ENCODE assay signal across 15 cellular contexts in genomic region chr6:13359287-13359686, GRCh38. TPM values are rescaled to one million over a fixed set of nuclear protein-coding genes. Genes with fewer than 3 reads are reported as not detected.
DNase-seq lines count a peak whose midpoint lies in the region; ATAC-seq and TF ChIP-seq lines count a peak whose summit lies in the region.
"Had no signal": no experiment of that assay in that cellular context is flagged by ENCODE, and none has a peak within 500 bp of the region (broad histone marks: within the 10 kb centered on the region; RNA-seq: fewer than 3 reads in every experiment).

No MANE protein-coding gene starts in this region.

- no peak overlapping the region for H3K18ac ChIP-seq in mesenchymal stem cell (ENCODE audit: low read depth in 1 of 2, low read length in 2 of 2)

- DNase-seq in heart right ventricle (no peak), left cardiac atrium (no peak), Karpas-422 (no peak), mesenchymal stem cell (no peak), activated T-cell treated with anti-CD3 and anti-CD28 coated beads for 4 hours (no peak)
- no peak for DNase-seq in activated effector memory CD4-positive, alpha-beta T cell treated with Interleukin-2 at 50 U/mL for 16 hours
- DNase-seq: C1 segment of cervical spinal cord; CD4-positive, CD25-positive, alpha-beta regulatory T cell; CD8-positive, alpha-beta memory T cell; COR-L47; DMS 273 treated with DMSO at 0.1 percent for 48 hours; DMS53; GM23248 had no signal

- no peak for TF ChIP-seq CTCF in heart right ventricle (IDR thresholded peaks at IDR 0.05)

- H3K4ac ChIP-seq in mesenchymal stem cell (ENCODE audit: low read depth in 1 of 2, low read length in 2 of 2), result no peak overlapping the region

- H2AFZ ChIP-seq in Karpas-422 (ENCODE audit: low read length) (no peak overlapping the region), mesenchymal stem cell (ENCODE audit: low read depth, low read length) (no peak overlapping the region)
- H2AFZ ChIP-seq: GM23248 had no signal

- peaks cover 0 to 7% (median 0%) of the 10 kb centered on the region in 9 donors for H3K36me3 ChIP-seq in heart right ventricle
- peaks cover 21% of the 10 kb centered on the region for H3K36me3 ChIP-seq in BLaER1
- no peaks in the 10 kb centered on the region for H3K36me3 ChIP-seq in Karpas-422 (ENCODE audit: insufficient read depth, low read length)
- H3K36me3 ChIP-seq in mesenchymal stem cell (ENCODE audit: control insufficient read depth in 1 of 2, insufficient read depth in 2 of 2, low read depth in 1 of 2, low read length in 2 of 2), result no peaks in the 10 kb centered on the region
- H3K36me3 ChIP-seq: HAP-1 had no signal

- intact Hi-C loops in heart right ventricle (cut with DNase I) (loop anchor here in 1 of 10 donors (5.0 kb wide), 2 partner anchors 128 to 178 kb away; partner anchors contain the start of gene GFOD1), left cardiac atrium (cut with DNase I) (loop anchor here in 1 of 2 donors (10.0 kb wide), 1 partner anchor 46 kb away; no protein-coding TSS in a partner anchor)

- H3K27ac ChIP-seq in heart right ventricle, result peak overlapping the region in 9 of 10 donors; percentile 24 to 87 (median 58)
- H3K27ac ChIP-seq in BLaER1, result no peak overlapping the region
- H3K27ac ChIP-seq in Karpas-422 (ENCODE audit: low read length), result peak overlapping the region; percentile 98
- no peak overlapping the region for H3K27ac ChIP-seq in mesenchymal stem cell (ENCODE audit: low read length, poor library complexity, severe bottlenecking)
- H3K27ac ChIP-seq: GM23248 had no signal

- H2BK12ac ChIP-seq in mesenchymal stem cell (ENCODE audit: low read length in 2 of 2), result no peak overlapping the region

- H3K27me3 ChIP-seq in heart right ventricle, result no peaks in the 10 kb centered on the region
- no peaks in the 10 kb centered on the region for H3K27me3 ChIP-seq in BLaER1
- no peaks in the 10 kb centered on the region for H3K27me3 ChIP-seq in Karpas-422 (ENCODE audit: low read length)
- no peaks in the 10 kb centered on the region for H3K27me3 ChIP-seq in mesenchymal stem cell (ENCODE audit: control insufficient read depth in 1 of 2, insufficient read depth in 1 of 2, low read length in 2 of 2)

- 0 out of 2 replicates have a peak, but pooled peaks cover 2% of the 10 kb centered on the region for H3K79me2 ChIP-seq in Karpas-422 (ENCODE audit: low read length)

- H3K9me3 ChIP-seq in heart right ventricle (no peaks in the 10 kb centered on the region), BLaER1 (no peaks in the 10 kb centered on the region), Karpas-422 (ENCODE audit: low read length) (no peaks in the 10 kb centered on the region), mesenchymal stem cell (ENCODE audit: control insufficient read depth, low read length) (no peaks in the 10 kb centered on the region)
- H3K9me3 ChIP-seq: HAP-1 had no signal

- H4K20me1 ChIP-seq in BLaER1, result no peaks in the 10 kb centered on the region
- no peaks in the 10 kb centered on the region for H4K20me1 ChIP-seq in Karpas-422 (ENCODE audit: insufficient read depth, low read depth, low read length)

- H3K14ac ChIP-seq in mesenchymal stem cell (ENCODE audit: low read length in 2 of 2), result no peak overlapping the region

- no peak overlapping the region for H4K91ac ChIP-seq in mesenchymal stem cell (ENCODE audit: low read length)

- peak overlapping the region; percentile 34; the same call in 1 of the 2 replicates for H3K4me2 ChIP-seq in BLaER1
- H3K4me2 ChIP-seq in Karpas-422 (ENCODE audit: low read depth, low read length, poor library complexity, severe bottlenecking), result peak overlapping the region; percentile 85
- H3K4me2 ChIP-seq in mesenchymal stem cell (ENCODE audit: low read length, poor library complexity, severe bottlenecking), result no peak overlapping the region

- no peak overlapping the region for H3K9ac ChIP-seq in BLaER1
- H3K9ac ChIP-seq in Karpas-422 (ENCODE audit: low read length), result no peak overlapping the region
- no peak overlapping the region for H3K9ac ChIP-seq in mesenchymal stem cell (ENCODE audit: low read length)
- H3K9ac ChIP-seq: GM23248 had no signal

- H3K4me1 ChIP-seq in heart right ventricle (peaks cover 8 to 84% (median 65%) of the 10 kb centered on the region in 9 donors), BLaER1 (peaks cover 57% of the 10 kb centered on the region), Karpas-422 (ENCODE audit: low read length) (peaks cover 71% of the 10 kb centered on the region), mesenchymal stem cell (ENCODE audit: control insufficient read depth, insufficient read depth, low read depth, low read length) (peaks cover 21% of the 10 kb centered on the region)

- H3K79me1 ChIP-seq in mesenchymal stem cell (replicated peaks; ENCODE audit: low read length, poor library complexity, severe bottlenecking), result no peaks in the 10 kb centered on the region

- H2BK5ac ChIP-seq in mesenchymal stem cell (ENCODE audit: low read depth, low read length, poor library complexity, severe bottlenecking), result no peak overlapping the region

- 70 to 72% methylated on average over 6 of the region's 6 CpGs for WGBS in heart right ventricle, 2 donors
- 92% methylated on average over 6 of the region's 6 CpGs for WGBS in mesenchymal stem cell

- H3K23ac ChIP-seq in mesenchymal stem cell (ENCODE audit: low read length in 2 of 2), result no peak overlapping the region

- no peak overlapping the region for H2BK120ac ChIP-seq in mesenchymal stem cell (ENCODE audit: low read depth, low read length)

- peak overlapping the region; percentile 6 for H2AK5ac ChIP-seq in mesenchymal stem cell (ENCODE audit: low read length, severe bottlenecking)

- H3K4me3 ChIP-seq in heart right ventricle (no peak overlapping the region), BLaER1 (no peak overlapping the region), Karpas-422 (ENCODE audit: low read length) (no peak overlapping the region), mesenchymal stem cell (ENCODE audit: insufficient read depth in 1 of 2, low read depth in 1 of 2, low read length in 2 of 2) (no peak overlapping the region)
- H3K4me3 ChIP-seq: GM23248, HAP-1 had no signal

- H2BK15ac ChIP-seq in mesenchymal stem cell (ENCODE audit: low read depth, poor library complexity, severe bottlenecking), result no peak overlapping the region

- no peak overlapping the region for H4K8ac ChIP-seq in mesenchymal stem cell (ENCODE audit: low read length)

- peak in 7 of 8 donors; percentile 22 to 74 (median 54) for ATAC-seq in heart right ventricle
- no peak for ATAC-seq in left cardiac atrium

- H3K9me2 ChIP-seq in Karpas-422 (replicated peaks; ENCODE audit: insufficient read depth, low read length), result no peaks in the 10 kb centered on the region

RNA-seq across cellular contexts. Expression of gene TBC1D7, which starts 30.9 kb away (rescaled TPM):
- total RNA-seq in heart right ventricle, result 10 to 100 TPM; 21.7 to 42.6 (median 28.6) TPM
- polyA plus RNA-seq in heart right ventricle, result 10 to 100 TPM; 17.3 to 19.3 TPM
- 10 to 100 TPM; 21.6 to 36.3 TPM for total RNA-seq in left cardiac atrium
- total RNA-seq in Karpas-422 (2014; rRNA removed; shearing (Covaris generic); ENCODE audit: low replicate concordance), result 16.3 and 28.6 TPM in 2 replicates
- 31.7 TPM for polyA plus RNA-seq in mesenchymal stem cell (2013, experiment 1 of 2)
- polyA plus RNA-seq in mesenchymal stem cell (2013, experiment 2 of 2), result 30.4 TPM

Comparison
In these comparisons a context has a peak if more than half of its experiments do, and no peak if none do; other contexts are left out.
1. ATAC-seq: peak in heart right ventricle (7 of 8); none in left cardiac atrium (0 of 2).
2. H3K27ac ChIP-seq: peak in heart right ventricle (9 of 10) and Karpas-422 (single experiment); none in BLaER1 (single experiment) and mesenchymal stem cell (single experiment).